ENCODE assay signal across 18 cellular contexts in the genomic region with DNA sequence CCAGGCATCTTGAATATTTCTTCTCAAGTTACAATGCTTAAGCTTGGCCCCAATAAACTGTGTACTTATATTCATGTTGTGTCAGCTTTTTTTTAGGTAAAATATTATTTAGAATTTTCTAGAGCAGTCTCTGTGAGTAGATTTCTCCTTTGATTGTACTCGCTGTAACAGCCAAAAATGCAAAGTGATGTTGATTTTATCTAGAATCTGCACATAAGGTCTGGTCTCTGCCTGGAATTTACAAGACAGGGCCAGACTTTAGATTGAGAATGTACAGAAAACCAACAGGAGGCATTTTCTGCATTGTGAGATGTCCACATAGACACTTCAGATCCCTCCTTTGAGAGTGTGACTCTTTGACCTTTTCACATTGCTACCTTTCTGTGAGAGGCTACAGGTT. TPM values are rescaled to one million over a fixed set of nuclear protein-coding genes. Genes with fewer than 3 reads are reported as not detected.
DNase-seq lines count a peak whose midpoint lies in the region; ATAC-seq and TF ChIP-seq lines count a peak whose summit lies in the region.
"Had no signal": no experiment of that assay in that cellular context is flagged by ENCODE, and none has a peak within 500 bp of the region (broad histone marks: within the 10 kb centered on the region; RNA-seq: fewer than 3 reads in every experiment).

No MANE protein-coding gene starts in this region.

- H3K4me3 ChIP-seq in MM.1S (ENCODE audit: low read length) = peak overlapping the region; percentile 37
- no peak overlapping the region for H3K4me3 ChIP-seq in parathyroid adenoma (ENCODE audit: low read depth, low read length)
- H3K4me3 ChIP-seq: skin epidermis, upper lobe of left lung had no signal

- H3K9me3 ChIP-seq in MM.1S (replicated peaks; ENCODE audit: insufficient read depth, low read length) = no peaks in the 10 kb centered on the region
- H3K9me3 ChIP-seq in parathyroid adenoma (ENCODE audit: control insufficient read depth, low read length) = no peaks in the 10 kb centered on the region

- in situ Hi-C loops in GM13976 (cut with MboI; ENCODE audit: low sequenced_read_pairs, unreplicated experiment) = no loop called here

- H3K79me2 ChIP-seq in MM.1S (ENCODE audit: low read length) (no peaks in the 10 kb centered on the region), parathyroid adenoma (no peaks in the 10 kb centered on the region)

- ATAC-seq in activated naive CD8-positive, alpha-beta T cell treated with anti-CD3 and anti-CD28 coated beads, Interleukin-2, amount 50 U/mL, for 24 hours = no peak

- DNase-seq in activated naive CD8-positive, alpha-beta T cell treated with anti-CD3 and anti-CD28 coated beads, Interleukin-2, amount 50 U/mL, for 24 hours = no peak
- DNase-seq in MM.1S = no peak
- DNase-seq in activated T-helper 2 cell treated with anti-CD3 and anti-CD28 coated beads, Interferon-gamma antibody, Interleukin-2, Interleukin-4, amounts not matched to agents 10 μg/mL and 5 μg/mL and 100 μg/mL, durations not matched to agents 14 hours and 24 hours and 36 hours (ENCODE audit: low spot score) = no peak
- DNase-seq in SIG-M5 (lab: John Stamatoyannopoulos, UW) = no peak
- no peak for DNase-seq in GM13976 (ENCODE audit: low spot score)
- DNase-seq in DMS 273 (lab: John Stamatoyannopoulos, UW; ENCODE audit: unreplicated experiment) = no peak
- DNase-seq: activated gamma-delta T cell; DMS79 treated with DMSO at 0.1 percent for 48 hours; NCI-H1436 treated with DMSO at 0.1 percent for 48 hours; NCI-H526; RPMI8226; stimulated activated CD4-positive, alpha-beta T cell treated with anti-CD3 and anti-CD28 coated beads, Interleukin-2, amount 100 ng/mL, for 48 hours; upper lobe of left lung had no signal

- no peaks in the 10 kb centered on the region for H4K20me1 ChIP-seq in MM.1S (ENCODE audit: insufficient read depth, low read length)

- H3K36me3 ChIP-seq in MM.1S (replicated peaks; ENCODE audit: insufficient read depth, low read length) (no peaks in the 10 kb centered on the region), parathyroid adenoma (ENCODE audit: control insufficient read depth, insufficient read depth, low read length) (no peaks in the 10 kb centered on the region)
- H3K36me3 ChIP-seq: upper lobe of left lung had no signal

- H3K9me2 ChIP-seq in MM.1S (replicated peaks; ENCODE audit: insufficient read depth, low read length) = no peaks in the 10 kb centered on the region

- H3K4me1 Mint-ChIP-seq in activated naive CD8-positive, alpha-beta T cell (ENCODE audit: low read depth) = peaks cover 30% of the 10 kb centered on the region
- H3K4me1 Mint-ChIP-seq in activated naive CD8-positive, alpha-beta T cell treated with anti-CD3 and anti-CD28 coated beads, Interleukin-2, amount 50 U/mL, for 24 hours = peaks cover 31% of the 10 kb centered on the region
- peaks cover 5% of the 10 kb centered on the region for H3K4me1 Mint-ChIP-seq in activated T-helper 2 cell treated with anti-CD3 and anti-CD28 coated beads, Interferon-gamma antibody, Interleukin-2, Interleukin-4, amounts not matched to agents 10 μg/mL and 5 μg/mL and 100 μg/mL, durations not matched to agents 14 hours and 24 hours and 36 hours (ENCODE audit: low read depth)

- H2AFZ ChIP-seq in MM.1S (ENCODE audit: low read length) (peak overlapping the region; percentile 65), parathyroid adenoma (no peak overlapping the region)

- no peaks in the 10 kb centered on the region for H3K27me3 ChIP-seq in MM.1S (replicated peaks; ENCODE audit: insufficient read depth, low read length)
- H3K27me3 ChIP-seq in parathyroid adenoma (ENCODE audit: control insufficient read depth, insufficient read depth, low read length) = no peaks in the 10 kb centered on the region
- H3K27me3 ChIP-seq: upper lobe of left lung had no signal

- H3K27ac ChIP-seq in MM.1S (ENCODE audit: low read length) (peak overlapping the region; percentile 81; the same call in 1 of the 2 replicates), parathyroid adenoma (no peak overlapping the region)
- H3K27ac ChIP-seq: upper lobe of left lung had no signal

- H3K9ac ChIP-seq in MM.1S (ENCODE audit: low read length) = peak overlapping the region; percentile 17; the same call in 1 of the 2 replicates
- H3K9ac ChIP-seq in parathyroid adenoma = no peak overlapping the region

- peak overlapping the region; percentile 74 for H3K4me3 Mint-ChIP-seq in activated naive CD8-positive, alpha-beta T cell
- no peak overlapping the region for H3K4me3 Mint-ChIP-seq in activated naive CD8-positive, alpha-beta T cell treated with anti-CD3 and anti-CD28 coated beads, Interleukin-2, amount 50 U/mL, for 24 hours
- no peak overlapping the region for H3K4me3 Mint-ChIP-seq in activated T-helper 2 cell treated with anti-CD3 and anti-CD28 coated beads, Interferon-gamma antibody, Interleukin-2, Interleukin-4, amounts not matched to agents 10 μg/mL and 5 μg/mL and 100 μg/mL, durations not matched to agents 14 hours and 24 hours and 36 hours (ENCODE audit: low read depth)
- H3K4me3 Mint-ChIP-seq: stimulated activated naive CD8-positive, alpha-beta T cell treated with anti-CD3 and anti-CD28 coated beads, Interleukin-15, Interleukin-2, amounts not matched to agents 100 ng/mL and 50 ng/mL, for 24 hours had no signal

- H3K9me3 Mint-ChIP-seq in activated naive CD8-positive, alpha-beta T cell (ENCODE audit: low read depth) = no peaks in the 10 kb centered on the region
- peaks cover 1% of the 10 kb centered on the region for H3K9me3 Mint-ChIP-seq in activated naive CD8-positive, alpha-beta T cell treated with anti-CD3 and anti-CD28 coated beads, Interleukin-2, amount 50 U/mL, for 24 hours
- H3K9me3 Mint-ChIP-seq in activated T-helper 2 cell treated with anti-CD3 and anti-CD28 coated beads, Interferon-gamma antibody, Interleukin-2, Interleukin-4, amounts not matched to agents 10 μg/mL and 5 μg/mL and 100 μg/mL, durations not matched to agents 14 hours and 24 hours and 36 hours = peaks cover 37% of the 10 kb centered on the region

- intact Hi-C loops in activated T-helper 2 cell treated with anti-CD3 and anti-CD28 coated beads, Interferon-gamma antibody, Interleukin-2, Interleukin-4, amounts not matched to agents 10 μg/mL and 5 μg/mL and 100 μg/mL, durations not matched to agents 14 hours and 24 hours and 36 hours (cut with micrococcal nuclease) = no loop called here

- H3K36me3 Mint-ChIP-seq in activated naive CD8-positive, alpha-beta T cell = peaks cover under 1% of the 10 kb centered on the region
- peaks cover 10% of the 10 kb centered on the region for H3K36me3 Mint-ChIP-seq in activated naive CD8-positive, alpha-beta T cell treated with anti-CD3 and anti-CD28 coated beads, Interleukin-2, amount 50 U/mL, for 24 hours (ENCODE audit: low read depth)
- peaks cover 3% of the 10 kb centered on the region for H3K36me3 Mint-ChIP-seq in activated T-helper 2 cell treated with anti-CD3 and anti-CD28 coated beads, Interferon-gamma antibody, Interleukin-2, Interleukin-4, amounts not matched to agents 10 μg/mL and 5 μg/mL and 100 μg/mL, durations not matched to agents 14 hours and 24 hours and 36 hours (ENCODE audit: low read depth)

- H3K27ac Mint-ChIP-seq in activated naive CD8-positive, alpha-beta T cell = peak overlapping the region; percentile 71
- H3K27ac Mint-ChIP-seq in activated naive CD8-positive, alpha-beta T cell treated with anti-CD3 and anti-CD28 coated beads, Interleukin-2, amount 50 U/mL, for 24 hours = no peak overlapping the region
- H3K27ac Mint-ChIP-seq in activated T-helper 2 cell treated with anti-CD3 and anti-CD28 coated beads, Interferon-gamma antibody, Interleukin-2, Interleukin-4, amounts not matched to agents 10 μg/mL and 5 μg/mL and 100 μg/mL, durations not matched to agents 14 hours and 24 hours and 36 hours = peak overlapping the region; percentile 42
- H3K27ac Mint-ChIP-seq: stimulated activated naive CD8-positive, alpha-beta T cell treated with anti-CD3 and anti-CD28 coated beads, Interleukin-15, Interleukin-2, amounts not matched to agents 100 ng/mL and 50 ng/mL, for 24 hours had no signal

- H3K4me1 ChIP-seq in MM.1S (ENCODE audit: low read length) (0 out of 2 replicates have a peak, but pooled peaks cover 4% of the 10 kb centered on the region), parathyroid adenoma (peaks cover 6% of the 10 kb centered on the region)
- H3K4me1 ChIP-seq: upper lobe of left lung had no signal

- H3K27me3 Mint-ChIP-seq in activated naive CD8-positive, alpha-beta T cell = no peaks in the 10 kb centered on the region
- no peaks in the 10 kb centered on the region for H3K27me3 Mint-ChIP-seq in activated naive CD8-positive, alpha-beta T cell treated with anti-CD3 and anti-CD28 coated beads, Interleukin-2, amount 50 U/mL, for 24 hours
- H3K27me3 Mint-ChIP-seq in activated T-helper 2 cell treated with anti-CD3 and anti-CD28 coated beads, Interferon-gamma antibody, Interleukin-2, Interleukin-4, amounts not matched to agents 10 μg/mL and 5 μg/mL and 100 μg/mL, durations not matched to agents 14 hours and 24 hours and 36 hours (ENCODE audit: low read depth) = no peaks in the 10 kb centered on the region
- H3K27me3 Mint-ChIP-seq: stimulated activated naive CD8-positive, alpha-beta T cell treated with anti-CD3 and anti-CD28 coated beads, Interleukin-15, Interleukin-2, amounts not matched to agents 100 ng/mL and 50 ng/mL, for 24 hours had no signal

- TF ChIP-seq CTCF in MM.1S (IDR thresholded peaks at IDR 0.05; ENCODE audit: low read length) = no peak
- no peak for TF ChIP-seq CTCF in parathyroid adenoma (IDR thresholded peaks at IDR 0.05)
- TF ChIP-seq CTCF in GM13976 (IDR thresholded peaks at IDR 0.05; ENCODE audit: borderline replicate concordance, control extremely low read depth, extremely low read depth, insufficient read depth, missing control alignments) = no peak

- H3K4me2 ChIP-seq in MM.1S (ENCODE audit: low read depth, low read length) (peak overlapping the region; percentile 45), parathyroid adenoma (ENCODE audit: low read length) (peak overlapping the region; percentile 17)

- H3F3A ChIP-seq in MM.1S (ENCODE audit: insufficient read depth, low read length) = peaks cover 3% of the 10 kb centered on the region

RNA-seq across cellular contexts. Expression of gene ZNF681, which starts 43.1 kb away (rescaled TPM):
- 3.1 and 3.5 TPM in 2 replicates for total RNA-seq in activated T-helper 2 cell treated with anti-CD3 and anti-CD28 coated beads, Interferon-gamma antibody, Interleukin-2, Interleukin-4, amounts not matched to agents 10 μg/mL and 5 μg/mL and 100 μg/mL, durations not matched to agents 14 hours and 24 hours and 36 hours
- total RNA-seq: MCF 10A had no signal
